Comparison of ENCODE assay signal across 10 cellular contexts in the genomic region with DNA sequence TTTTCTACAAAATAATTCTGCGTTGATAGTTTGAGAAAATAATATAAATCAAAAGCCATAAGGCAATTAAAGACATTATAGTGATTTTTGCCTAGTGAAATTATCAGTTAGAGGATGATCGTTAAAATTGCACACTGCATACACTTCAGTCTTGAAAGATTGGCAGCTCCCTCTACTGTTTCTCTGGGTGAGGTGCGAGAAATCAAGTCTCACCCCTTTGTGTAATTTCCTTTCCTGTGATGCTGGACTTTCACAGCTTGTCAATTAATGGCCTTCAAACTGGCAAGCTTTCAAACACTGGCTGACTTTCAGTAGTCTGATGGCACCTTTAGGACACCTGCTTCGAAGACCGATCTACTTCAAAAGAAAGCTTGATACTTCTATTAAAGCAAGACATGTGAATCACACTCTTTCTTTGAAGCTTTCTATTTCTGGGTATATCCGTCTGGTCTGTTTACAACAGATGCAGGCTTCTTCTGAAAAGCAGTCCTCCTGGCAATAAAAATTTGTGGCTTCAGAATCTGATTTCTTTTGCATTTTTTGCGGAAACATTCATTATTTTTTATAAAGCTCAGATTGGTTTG.
DNase-seq lines count a peak whose midpoint lies in the region; TF ChIP-seq lines count a peak whose summit lies in the region.
"Had no signal": no experiment of that assay in that cellular context is flagged by ENCODE, and none has a peak within 500 bp of the region (broad histone marks: within the 10 kb centered on the region; RNA-seq: fewer than 3 reads in every experiment).

No MANE protein-coding gene starts in this region.

- WGBS in ovary, 3 donors: 10 to 19% (median 14%) methylated on average over 7 of the region's 7 CpGs
- WGBS in sigmoid colon, 2 donors: 28 to 36% methylated on average over 7 of the region's 7 CpGs

- H3K9me3 ChIP-seq in ovary (no peaks in the 10 kb centered on the region), sigmoid colon (no peaks in the 10 kb centered on the region)

- no peaks in the 10 kb centered on the region for H3K27me3 ChIP-seq in ovary
- H3K27me3 ChIP-seq in sigmoid colon: no peaks in the 10 kb centered on the region

- H3K4me3 ChIP-seq in ovary (no peak overlapping the region), sigmoid colon (no peak overlapping the region)

- H3K27ac ChIP-seq in ovary: no peak overlapping the region
- H3K27ac ChIP-seq in sigmoid colon: no peak overlapping the region

- peak; percentile 36 for DNase-seq in NCI-H2029 treated with DMSO at 0.1 percent for 48 hours (lab: John Stamatoyannopoulos, UW)
- no peak for DNase-seq in NCI-H2029 (lab: John Stamatoyannopoulos, UW)
- DNase-seq in NCI-H2081 treated with DMSO at 0.1 percent for 48 hours (lab: John Stamatoyannopoulos, UW): peak; percentile 61
- peak; percentile 42 for DNase-seq in cerebellar cortex (ENCODE audit: low spot score)
- DNase-seq in retina: peak; percentile 56
- DNase-seq in ovary: no peak
- DNase-seq in sigmoid colon: no peak
- no peak for DNase-seq in stimulated activated CD8-positive, alpha-beta memory T cell treated with anti-CD3 and anti-CD28 coated beads, Interleukin-4, amount 100 ng/mL, for 48 hours
- DNase-seq: activated naive CD4-positive, alpha-beta T cell treated with anti-CD3 and anti-CD28 coated beads, Interleukin-2, amount 50 U/mL, for 16 hours; naive thymus-derived CD8-positive, alpha-beta T cell had no signal

- intact Hi-C loops in ovary (cut with DNase I): no loop called here
- intact Hi-C loops in sigmoid colon (cut with DNase I): no loop called here

- TF ChIP-seq EP300 in ovary (IDR thresholded peaks at IDR 0.05) (no peak), sigmoid colon (IDR thresholded peaks at IDR 0.05) (no peak)

- H3K36me3 ChIP-seq in ovary: no peaks in the 10 kb centered on the region
- H3K36me3 ChIP-seq in sigmoid colon: no peaks in the 10 kb centered on the region

- no peaks in the 10 kb centered on the region for H3K4me1 ChIP-seq in ovary (ENCODE audit: insufficient read depth)
- H3K4me1 ChIP-seq in sigmoid colon: no peaks in the 10 kb centered on the region

- TF ChIP-seq POLR2A in ovary (IDR thresholded peaks at IDR 0.05) (no peak), sigmoid colon (IDR thresholded peaks at IDR 0.05) (no peak)

- TF ChIP-seq CTCF in ovary (IDR thresholded peaks at IDR 0.05): no peak
- no peak for TF ChIP-seq CTCF in sigmoid colon (IDR thresholded peaks at IDR 0.05)

Comparison
In these comparisons a context has a peak if more than half of its experiments do, and no peak if none do; other contexts are left out.
1. DNase-seq: peak in NCI-H2029 treated with DMSO at 0.1 percent for 48 hours (single experiment), NCI-H2081 treated with DMSO at 0.1 percent for 48 hours (single experiment), cerebellar cortex (single experiment) and retina (single experiment); none in NCI-H2029 (single experiment), ovary (0 of 5), sigmoid colon (single experiment) and stimulated activated CD8-positive, alpha-beta memory T cell treated with anti-CD3 and anti-CD28 coated beads, Interleukin-4, amount 100 ng/mL, for 48 hours (single experiment).